Comparison of ENCODE assay signal across 9 cellular contexts in genomic region chr2:149160701-149161217, GRCh38.
DNase-seq lines count a peak whose midpoint lies in the region; ATAC-seq lines count a peak whose summit lies in the region.
"Had no signal": no experiment of that assay in that cellular context is flagged by ENCODE, and none has a peak within 500 bp of the region (broad histone marks: within the 10 kb centered on the region; RNA-seq: fewer than 3 reads in every experiment).

No MANE protein-coding gene starts in this region.

- peaks cover 10 to 13% (median 11%) of the 10 kb centered on the region in 3 donors for H3K4me1 Mint-ChIP-seq in naive B cell
- H3K4me1 Mint-ChIP-seq: CD4-positive, CD25-positive, alpha-beta regulatory T cell had no signal

- H3K36me3 Mint-ChIP-seq in naive B cell, result peaks cover 0 to 7% of the 10 kb centered on the region in 2 donors
- H3K36me3 Mint-ChIP-seq: CD4-positive, CD25-positive, alpha-beta regulatory T cell had no signal

- peak; percentile 9 for DNase-seq in activated naive CD4-positive, alpha-beta T cell treated with Interleukin-2 at 50 U/mL for 16 hours
- no peak for DNase-seq in activated naive CD4-positive, alpha-beta T cell treated with anti-CD3 and anti-CD28 coated beads, Interleukin-2, amount 50 U/mL, for 16 hours
- DNase-seq in SW480 (ENCODE audit: low spot score), result peak; percentile 89
- peak; percentile 5 for DNase-seq in naive B cell
- no peak for DNase-seq in NCI-H2196 (lab: John Stamatoyannopoulos, UW; ENCODE audit: unreplicated experiment)
- DNase-seq in NCI-H446 (lab: John Stamatoyannopoulos, UW), result no peak
- no peak for DNase-seq in DMS79 (lab: John Stamatoyannopoulos, UW)

- peak overlapping the region in 4 of 8 donors; percentile 9 to 65 (median 22) for H3K4me3 Mint-ChIP-seq in naive B cell
- H3K4me3 Mint-ChIP-seq: CD4-positive, CD25-positive, alpha-beta regulatory T cell had no signal

- H3K9me3 Mint-ChIP-seq in naive B cell, result peaks cover 0 to 4% (median 0%) of the 10 kb centered on the region in 7 donors

- ATAC-seq in HG03097 (IDR thresholded peaks at IDR 0.05; ENCODE audit: low FRiP score, unreplicated experiment) (peak; percentile 80), naive B cell (ENCODE audit: low read depth in 2 of 2) (peak; percentile 75 to 79)

- H3K27me3 Mint-ChIP-seq in naive B cell, result peaks cover 29 to 54% (median 48%) of the 10 kb centered on the region in 3 donors

- peak overlapping the region in 1 of 6 donors; percentile 70 for H3K27ac Mint-ChIP-seq in naive B cell
- H3K27ac Mint-ChIP-seq: CD4-positive, CD25-positive, alpha-beta regulatory T cell had no signal

Comparison
In these comparisons a context has a peak if more than half of its experiments do, and no peak if none do; other contexts are left out.
1. DNase-seq: peak in activated naive CD4-positive, alpha-beta T cell treated with Interleukin-2 at 50 U/mL for 16 hours (single experiment), SW480 (single experiment) and naive B cell (single experiment); none in activated naive CD4-positive, alpha-beta T cell treated with anti-CD3 and anti-CD28 coated beads, Interleukin-2, amount 50 U/mL, for 16 hours (single experiment), NCI-H2196 (single experiment), NCI-H446 (0 of 2) and DMS79 (single experiment).